In the genomic region with DNA sequence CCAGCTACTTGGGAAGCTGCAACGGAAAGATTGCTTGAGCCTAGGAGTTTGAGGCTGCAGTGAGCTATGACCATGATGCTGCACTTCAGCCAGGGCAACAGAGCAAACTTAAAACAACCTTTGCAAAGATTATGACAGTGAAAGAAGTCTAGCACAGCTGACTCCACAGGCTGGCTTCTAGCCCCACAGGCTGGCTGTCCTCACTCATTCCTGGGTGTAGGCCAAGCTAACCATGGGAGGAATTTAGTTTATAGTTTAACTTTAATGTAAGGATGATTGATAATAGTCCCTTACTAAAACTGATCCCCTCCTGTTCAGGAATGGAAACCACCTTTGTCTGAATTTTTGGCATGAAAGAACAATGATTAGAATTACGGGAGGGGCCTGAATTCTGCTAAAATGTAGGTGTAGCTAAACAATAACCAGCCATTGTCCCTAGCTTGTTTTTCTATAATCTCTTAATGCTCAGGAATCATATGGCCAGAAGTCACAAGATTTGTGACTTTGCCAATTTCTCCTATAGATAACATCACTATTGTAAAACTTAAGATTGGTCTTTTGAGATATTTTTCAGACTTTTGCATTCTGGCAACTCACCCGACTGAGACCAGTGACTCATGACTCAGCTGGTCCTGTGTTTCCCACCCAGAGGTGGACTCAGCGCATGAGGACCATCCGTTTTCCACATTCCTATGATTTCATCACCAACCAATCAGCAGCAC, we compare ENCODE assay signal across 16 cellular contexts. TPM values are rescaled to one million over a fixed set of nuclear protein-coding genes. Genes with fewer than 3 reads are reported as not detected.
DNase-seq lines count a peak whose midpoint lies in the region; ATAC-seq, FAIRE-seq and TF ChIP-seq lines count a peak whose summit lies in the region.
"Had no signal": no experiment of that assay in that cellular context is flagged by ENCODE, and none has a peak within 500 bp of the region (broad histone marks: within the 10 kb centered on the region; RNA-seq: fewer than 3 reads in every experiment).

No MANE protein-coding gene starts in this region.

- no peaks in the 10 kb centered on the region for H4K20me1 ChIP-seq in mammary epithelial cell (ENCODE audit: insufficient read depth, low read length)

- no peak overlapping the region for H3K4me2 ChIP-seq in mammary epithelial cell (ENCODE audit: insufficient read depth, low read depth, low read length)

- peak; percentile 50 to 51 for ATAC-seq in right cardiac atrium
- ATAC-seq in Right ventricle myocardium inferior, result no peak

- no peaks in the 10 kb centered on the region for H3K27me3 Mint-ChIP-seq in endothelial cell (ENCODE audit: unreplicated experiment)

- H3K4me1 ChIP-seq in right cardiac atrium (ENCODE audit: control insufficient read depth, insufficient read depth, low read length) (no peaks in the 10 kb centered on the region), uterus (no peaks in the 10 kb centered on the region), mammary epithelial cell (ENCODE audit: insufficient read depth, low read length) (no peaks in the 10 kb centered on the region)
- H3K4me1 ChIP-seq: spleen, testis had no signal

- BruUV-seq in mammary epithelial cell (replicated peaks; lab: Mats Ljungman, UMichigan), result no TSS peak

- no peaks in the 10 kb centered on the region for H3K9me3 ChIP-seq in right cardiac atrium (ENCODE audit: control insufficient read depth, low read length)
- H3K9me3 ChIP-seq in uterus, result no peaks in the 10 kb centered on the region
- no peaks in the 10 kb centered on the region for H3K9me3 ChIP-seq in mammary epithelial cell (replicated peaks; ENCODE audit: insufficient read depth, low read length)
- H3K9me3 ChIP-seq: SJSA1, spleen, testis had no signal

- no peaks in the 10 kb centered on the region for H3K4me1 Mint-ChIP-seq in endothelial cell (ENCODE audit: unreplicated experiment)
- H3K4me1 Mint-ChIP-seq: neural crest cell had no signal

- peak in 2 of 3 donors; percentile 15 to 46 for DNase-seq in right cardiac atrium
- no peak for DNase-seq in Right ventricle myocardium inferior (ENCODE audit: missing footprints)
- peak; percentile 92 for DNase-seq in brain microvascular endothelial cell
- peak; percentile 72 for DNase-seq in islet precursor cell
- no peak for DNase-seq in uterus
- no peak for DNase-seq in endothelial cell (ENCODE audit: low spot score)
- DNase-seq in mammary epithelial cell, result no peak
- DNase-seq in frontal cortex (ENCODE audit: low spot score in 2 of 2), result no peak
- DNase-seq: activated CD8-positive, alpha-beta memory T cell treated with anti-CD3 and anti-CD28 coated beads, Interleukin-2, amount 50 U/mL, for 4 hours; cortex of kidney; NCI-H2081; spleen; testis had no signal

- no peak overlapping the region for H2AFZ ChIP-seq in mammary epithelial cell (ENCODE audit: low read depth, low read length)

- H3K4me3 Mint-ChIP-seq in endothelial cell (ENCODE audit: unreplicated experiment), result no peak overlapping the region
- H3K4me3 Mint-ChIP-seq: neural crest cell had no signal

- TF ChIP-seq CTCF in brain microvascular endothelial cell (IDR thresholded peaks at IDR 0.05; ENCODE audit: low read depth, low read length, missing control alignments) (no peak), uterus (IDR thresholded peaks at IDR 0.05) (no peak), endothelial cell (IDR thresholded peaks at IDR 0.05; ENCODE audit: unreplicated experiment) (no peak), mammary epithelial cell (conservative IDR thresholded peaks at IDR 0.05 in 1 of 2, IDR thresholded peaks at IDR 0.05 in 1 of 2; ENCODE audit: extremely low read depth in 1 of 2, insufficient read depth in 1 of 2, low read depth in 1 of 2, low read length in 2 of 2) (no peak)

- no peak overlapping the region for H3K9ac ChIP-seq in mammary epithelial cell (ENCODE audit: insufficient read depth, low read length)

- no peak overlapping the region for H3K27ac ChIP-seq in right cardiac atrium (ENCODE audit: low read length)
- H3K27ac ChIP-seq in brain microvascular endothelial cell, result peak overlapping the region; percentile 89
- no peak overlapping the region for H3K27ac ChIP-seq in uterus
- H3K27ac ChIP-seq in mammary epithelial cell (ENCODE audit: insufficient read depth, low read depth, low read length), result no peak overlapping the region
- H3K27ac ChIP-seq: SJSA1, spleen, testis had no signal

- H3K27me3 ChIP-seq in right cardiac atrium (ENCODE audit: control insufficient read depth, insufficient read depth) (no peaks in the 10 kb centered on the region), brain microvascular endothelial cell (replicated peaks) (no peaks in the 10 kb centered on the region), uterus (no peaks in the 10 kb centered on the region), mammary epithelial cell (ENCODE audit: insufficient read depth, low read length) (no peaks in the 10 kb centered on the region)
- H3K27me3 ChIP-seq: SJSA1, testis had no signal

- H3K79me2 ChIP-seq in mammary epithelial cell (ENCODE audit: insufficient read depth, low read length), result no peaks in the 10 kb centered on the region

- H3K36me3 Mint-ChIP-seq in endothelial cell (ENCODE audit: low read depth, unreplicated experiment), result no peaks in the 10 kb centered on the region

- no peak for FAIRE-seq in frontal cortex (lab: Jason Lieb, UNC)
- FAIRE-seq: A204.1 had no signal

- no peak overlapping the region for H3K27ac Mint-ChIP-seq in endothelial cell (ENCODE audit: unreplicated experiment)

- CTCF ChIA-PET in mammary epithelial cell (lab: Charles Lee; ENCODE audit: low non-redundant PET), result no interaction called here

- 64% methylated on average over 5 of the region's 5 CpGs for WGBS in right cardiac atrium
- WGBS in mammary epithelial cell (ENCODE audit: low coverage, missing lambda C conversion rate), result 71% methylated on average over 5 of the region's 5 CpGs

- dilution Hi-C loops in mammary epithelial cell (cut with HindIII; ENCODE audit: low sequenced_read_pairs), result no loop called here

- in situ Hi-C loops in brain microvascular endothelial cell (cut with HindIII; ENCODE audit: low pct_ligation_motif_present, low sequenced_read_pairs), result no loop called here
- in situ Hi-C loops in mammary epithelial cell (cut with MboI; ENCODE audit: low sequenced_read_pairs in 2 of 2), result no loop called here

- H3K36me3 ChIP-seq in brain microvascular endothelial cell (replicated peaks) (no peaks in the 10 kb centered on the region), uterus (no peaks in the 10 kb centered on the region), mammary epithelial cell (ENCODE audit: insufficient read depth, low read length) (no peaks in the 10 kb centered on the region)
- H3K36me3 ChIP-seq: SJSA1, spleen had no signal

- H3K4me3 ChIP-seq in right cardiac atrium (ENCODE audit: low read length), result no peak overlapping the region
- no peak overlapping the region for H3K4me3 ChIP-seq in brain microvascular endothelial cell (ENCODE audit: low read depth, low read length)
- no peak overlapping the region for H3K4me3 ChIP-seq in uterus
- H3K4me3 ChIP-seq in mammary epithelial cell (replicated peaks in 1 of 3; ENCODE audit: insufficient read depth in 1 of 3, low read depth in 2 of 3, low read length in 3 of 3), result no peak overlapping the region
- H3K4me3 ChIP-seq: SJSA1, spleen, testis had no signal

- intact Hi-C loops in right cardiac atrium (cut with DNase I) (loop anchor here in 2 of 4 donors (10.0 kb wide), 2 partner anchors 51 to 251 kb away; no protein-coding TSS in a partner anchor), Right ventricle myocardium inferior (cut with DNase I) (loop anchor here (10.0 kb wide), 1 partner anchor 219 kb away; no protein-coding TSS in a partner anchor), uterus (cut with DNase I; ENCODE audit: low total_unique reads) (no loop called here), mammary epithelial cell (cut with micrococcal nuclease) (no loop called here)

- TF ChIP-seq POLR2A in uterus (IDR thresholded peaks at IDR 0.05), result no peak

- no peaks in the 10 kb centered on the region for H3K9me3 Mint-ChIP-seq in endothelial cell (ENCODE audit: unreplicated experiment)
- H3K9me3 Mint-ChIP-seq: neural crest cell had no signal

RNA-seq across cellular contexts. Expression of a gene that starts 28.1 kb away (rescaled TPM):
- total RNA-seq in right cardiac atrium (1 to 10 TPM; 4.3 to 7.3 (median 5.3) TPM), Right ventricle myocardium inferior (3.5 TPM), uterus (10 to 100 TPM in 1 of 4 donors, 1 to 10 TPM in 3; 2.8 to 23.0 (median 6.4) TPM), endothelial cell (ENCODE audit: unreplicated experiment) (32.8 TPM), mammary epithelial cell (not detected), frontal cortex (45.2 TPM)
- polyA plus RNA-seq in right cardiac atrium (2.2 TPM), mammary epithelial cell (0.17 TPM)
- not detected for polyA minus RNA-seq in mammary epithelial cell

Comparison
In these comparisons a context has a peak if more than half of its experiments do, and no peak if none do; other contexts are left out.
1. DNase-seq: peak in right cardiac atrium (2 of 3), brain microvascular endothelial cell (single experiment) and islet precursor cell (single experiment); none in Right ventricle myocardium inferior (single experiment), uterus (0 of 2), endothelial cell (single experiment), mammary epithelial cell (single experiment) and frontal cortex (0 of 2).